In the genomic region with DNA sequence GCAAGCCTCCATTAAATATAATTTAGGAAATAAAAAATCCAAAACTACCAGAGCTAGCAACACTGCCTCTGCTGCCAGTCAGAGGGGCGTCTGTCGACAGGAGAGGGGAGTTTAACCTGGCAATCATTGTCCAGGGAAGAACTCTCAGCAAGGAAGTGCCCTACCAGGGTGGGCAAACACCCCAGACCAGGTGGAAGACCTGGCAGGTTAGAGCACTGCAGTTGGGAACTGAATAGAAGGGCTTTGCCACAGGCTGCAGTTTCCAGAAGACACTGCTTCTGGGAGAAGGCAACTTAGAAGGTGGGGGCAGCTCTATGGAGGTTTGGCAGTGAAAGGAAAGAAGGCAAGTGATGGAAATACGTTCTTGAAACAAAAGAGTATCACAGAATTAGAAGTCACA, we compare ENCODE assay signal across 1 cellular context.
A peak's percentile ranks its signal among the peaks of the same experiment; 100 is the strongest.
TF ChIP-seq lines count a peak whose summit lies in the region.

No MANE protein-coding gene starts in this region.

TF ChIP-seq in HepG2, 621 proteins besides CTCF, POLR2A, EP300 and RAD21:
- TF ChIP-seq ZFP41 (CRISPR knock-in tag; IDR thresholded peaks at IDR 0.05; ENCODE audit: borderline replicate concordance) (no peak), SKI (IDR thresholded peaks at IDR 0.05; ENCODE audit: partially characterized antibody) (no peak), ZNF614 (CRISPR knock-in tag; IDR thresholded peaks at IDR 0.05; ENCODE audit: borderline replicate concordance) (0 out of 2 replicates have a peak, but pooled peaks have one; percentile 34)
- TF ChIP-seq, protein P1, sequence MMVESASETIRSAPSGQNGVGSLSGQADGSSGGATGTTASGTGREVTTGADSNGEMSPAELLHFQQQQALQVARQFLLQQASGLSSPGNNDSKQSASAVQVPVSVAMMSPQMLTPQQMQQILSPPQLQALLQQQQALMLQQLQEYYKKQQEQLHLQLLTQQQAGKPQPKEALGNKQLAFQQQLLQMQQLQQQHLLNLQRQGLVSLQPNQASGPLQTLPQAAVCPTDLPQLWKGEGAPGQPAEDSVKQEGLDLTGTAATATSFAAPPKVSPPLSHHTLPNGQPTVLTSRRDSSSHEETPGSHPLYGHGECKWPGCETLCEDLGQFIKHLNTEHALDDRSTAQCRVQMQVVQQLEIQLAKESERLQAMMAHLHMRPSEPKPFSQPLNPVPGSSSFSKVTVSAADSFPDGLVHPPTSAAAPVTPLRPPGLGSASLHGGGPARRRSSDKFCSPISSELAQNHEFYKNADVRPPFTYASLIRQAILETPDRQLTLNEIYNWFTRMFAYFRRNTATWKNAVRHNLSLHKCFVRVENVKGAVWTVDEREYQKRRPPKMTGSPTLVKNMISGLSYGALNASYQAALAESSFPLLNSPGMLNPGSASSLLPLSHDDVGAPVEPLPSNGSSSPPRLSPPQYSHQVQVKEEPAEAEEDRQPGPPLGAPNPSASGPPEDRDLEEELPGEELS (CRISPR knock-in tag; IDR thresholded peaks at IDR 0.05): no peak
- TF ChIP-seq, protein P2, sequence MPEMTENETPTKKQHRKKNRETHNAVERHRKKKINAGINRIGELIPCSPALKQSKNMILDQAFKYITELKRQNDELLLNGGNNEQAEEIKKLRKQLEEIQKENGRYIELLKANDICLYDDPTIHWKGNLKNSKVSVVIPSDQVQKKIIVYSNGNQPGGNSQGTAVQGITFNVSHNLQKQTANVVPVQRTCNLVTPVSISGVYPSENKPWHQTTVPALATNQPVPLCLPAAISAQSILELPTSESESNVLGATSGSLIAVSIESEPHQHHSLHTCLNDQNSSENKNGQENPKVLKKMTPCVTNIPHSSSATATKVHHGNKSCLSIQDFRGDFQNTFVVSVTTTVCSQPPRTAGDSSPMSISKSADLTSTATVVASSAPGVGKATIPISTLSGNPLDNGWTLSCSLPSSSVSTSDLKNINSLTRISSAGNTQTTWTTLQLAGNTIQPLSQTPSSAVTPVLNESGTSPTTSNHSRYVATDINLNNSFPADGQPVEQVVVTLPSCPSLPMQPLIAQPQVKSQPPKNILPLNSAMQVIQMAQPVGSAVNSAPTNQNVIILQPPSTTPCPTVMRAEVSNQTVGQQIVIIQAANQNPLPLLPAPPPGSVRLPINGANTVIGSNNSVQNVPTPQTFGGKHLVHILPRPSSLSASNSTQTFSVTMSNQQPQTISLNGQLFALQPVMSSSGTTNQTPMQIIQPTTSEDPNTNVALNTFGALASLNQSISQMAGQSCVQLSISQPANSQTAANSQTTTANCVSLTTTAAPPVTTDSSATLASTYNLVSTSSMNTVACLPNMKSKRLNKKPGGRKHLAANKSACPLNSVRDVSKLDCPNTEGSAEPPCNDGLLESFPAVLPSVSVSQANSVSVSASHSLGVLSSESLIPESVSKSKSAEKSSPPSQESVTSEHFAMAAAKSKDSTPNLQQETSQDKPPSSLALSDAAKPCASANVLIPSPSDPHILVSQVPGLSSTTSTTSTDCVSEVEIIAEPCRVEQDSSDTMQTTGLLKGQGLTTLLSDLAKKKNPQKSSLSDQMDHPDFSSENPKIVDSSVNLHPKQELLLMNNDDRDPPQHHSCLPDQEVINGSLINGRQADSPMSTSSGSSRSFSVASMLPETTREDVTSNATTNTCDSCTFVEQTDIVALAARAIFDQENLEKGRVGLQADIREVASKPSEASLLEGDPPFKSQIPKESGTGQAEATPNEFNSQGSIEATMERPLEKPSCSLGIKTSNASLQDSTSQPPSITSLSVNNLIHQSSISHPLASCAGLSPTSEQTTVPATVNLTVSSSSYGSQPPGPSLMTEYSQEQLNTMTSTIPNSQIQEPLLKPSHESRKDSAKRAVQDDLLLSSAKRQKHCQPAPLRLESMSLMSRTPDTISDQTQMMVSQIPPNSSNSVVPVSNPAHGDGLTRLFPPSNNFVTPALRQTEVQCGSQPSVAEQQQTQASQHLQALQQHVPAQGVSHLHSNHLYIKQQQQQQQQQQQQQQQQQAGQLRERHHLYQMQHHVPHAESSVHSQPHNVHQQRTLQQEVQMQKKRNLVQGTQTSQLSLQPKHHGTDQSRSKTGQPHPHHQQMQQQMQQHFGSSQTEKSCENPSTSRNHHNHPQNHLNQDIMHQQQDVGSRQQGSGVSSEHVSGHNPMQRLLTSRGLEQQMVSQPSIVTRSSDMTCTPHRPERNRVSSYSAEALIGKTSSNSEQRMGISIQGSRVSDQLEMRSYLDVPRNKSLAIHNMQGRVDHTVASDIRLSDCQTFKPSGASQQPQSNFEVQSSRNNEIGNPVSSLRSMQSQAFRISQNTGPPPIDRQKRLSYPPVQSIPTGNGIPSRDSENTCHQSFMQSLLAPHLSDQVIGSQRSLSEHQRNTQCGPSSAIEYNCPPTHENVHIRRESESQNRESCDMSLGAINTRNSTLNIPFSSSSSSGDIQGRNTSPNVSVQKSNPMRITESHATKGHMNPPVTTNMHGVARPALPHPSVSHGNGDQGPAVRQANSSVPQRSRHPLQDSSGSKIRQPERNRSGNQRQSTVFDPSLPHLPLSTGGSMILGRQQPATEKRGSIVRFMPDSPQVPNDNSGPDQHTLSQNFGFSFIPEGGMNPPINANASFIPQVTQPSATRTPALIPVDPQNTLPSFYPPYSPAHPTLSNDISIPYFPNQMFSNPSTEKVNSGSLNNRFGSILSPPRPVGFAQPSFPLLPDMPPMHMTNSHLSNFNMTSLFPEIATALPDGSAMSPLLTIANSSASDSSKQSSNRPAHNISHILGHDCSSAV (CRISPR knock-in tag; IDR thresholded peaks at IDR 0.05; ENCODE audit: borderline replicate concordance): no peak
